Comparison of ENCODE assay signal across 8 cellular contexts in genomic region chr6:93417421-93417996, GRCh38. TPM values are rescaled to one million over a fixed set of nuclear protein-coding genes. Genes with fewer than 3 reads are reported as not detected.
DNase-seq lines count a peak whose midpoint lies in the region; ATAC-seq and TF ChIP-seq lines count a peak whose summit lies in the region.

No MANE protein-coding gene starts in this region.

- H3K9me3 ChIP-seq in RWPE2 (ENCODE audit: severe bottlenecking) = no peaks in the 10 kb centered on the region
- H3K9me3 ChIP-seq in skeletal muscle satellite cell (replicated peaks; ENCODE audit: low read length) = no peaks in the 10 kb centered on the region

- DNase-seq in NCI-H2107 treated with DMSO at 0.1 percent for 48 hours (lab: John Stamatoyannopoulos, UW; ENCODE audit: unreplicated experiment) (peak; percentile 37), NCI-H2107 (lab: John Stamatoyannopoulos, UW) (no peak), RWPE2 (ENCODE audit: low spot score) (no peak), left ventricle myocardium superior (peak; percentile 23)

- ATAC-seq in RWPE2 (ENCODE audit: low read depth) = no peak
- ATAC-seq in left ventricle myocardium superior = peak; percentile 31
- ATAC-seq in HG03521 (IDR thresholded peaks at IDR 0.05; ENCODE audit: unreplicated experiment) = no peak
- no peak for ATAC-seq in HG02938 (IDR thresholded peaks at IDR 0.05; ENCODE audit: unreplicated experiment)
- no peak for ATAC-seq in HG03108 (IDR thresholded peaks at IDR 0.05; ENCODE audit: unreplicated experiment)

- intact Hi-C loops in left ventricle myocardium superior (cut with micrococcal nuclease) = no loop called here

- peak overlapping the region; percentile 81 for H3K4me2 ChIP-seq in skeletal muscle satellite cell (ENCODE audit: low read length)

- TF ChIP-seq CTCF in RWPE2 (IDR thresholded peaks at IDR 0.05; ENCODE audit: poor library complexity, severe bottlenecking) = peak; percentile 3

- peaks cover 10% of the 10 kb centered on the region for H3K4me1 ChIP-seq in RWPE2 (ENCODE audit: insufficient read depth, poor library complexity, severe bottlenecking)
- H3K4me1 ChIP-seq in skeletal muscle satellite cell (ENCODE audit: control insufficient read depth, insufficient read depth, low read length) = peaks cover 25% of the 10 kb centered on the region

- peaks cover 15% of the 10 kb centered on the region for H3K36me3 ChIP-seq in RWPE2 (ENCODE audit: low read depth)
- no peaks in the 10 kb centered on the region for H3K36me3 ChIP-seq in skeletal muscle satellite cell (ENCODE audit: insufficient read depth, low read length)

- no peak overlapping the region for H3K9ac ChIP-seq in skeletal muscle satellite cell (ENCODE audit: low read depth, low read length)

- peak overlapping the region; percentile 41 for H3K4me3 ChIP-seq in RWPE2 (ENCODE audit: severe bottlenecking)
- peak overlapping the region; percentile 66 for H3K4me3 ChIP-seq in skeletal muscle satellite cell (ENCODE audit: low read length)

- peak overlapping the region; percentile 12 for H3K27ac ChIP-seq in RWPE2 (ENCODE audit: poor library complexity, severe bottlenecking)

- H3K27me3 ChIP-seq in RWPE2 (ENCODE audit: insufficient read depth, poor library complexity, severe bottlenecking) = peaks cover 69% of the 10 kb centered on the region
- peaks cover 56% of the 10 kb centered on the region for H3K27me3 ChIP-seq in skeletal muscle satellite cell (ENCODE audit: control insufficient read depth, insufficient read depth, low read length)

RNA-seq across cellular contexts. Expression of gene EPHA7, which starts 1.9 kb away (rescaled TPM):
- 1.5 TPM for total RNA-seq in left ventricle myocardium superior
- 7.4 and 12.9 TPM in 2 replicates for total RNA-seq in skeletal muscle satellite cell (2012; rRNA removed)

Comparison
In these comparisons a context has a peak if more than half of its experiments do, and no peak if none do; other contexts are left out.
1. DNase-seq: peak in NCI-H2107 treated with DMSO at 0.1 percent for 48 hours (single experiment) and left ventricle myocardium superior (single experiment); none in NCI-H2107 (single experiment) and RWPE2 (single experiment).